ENCODE assay signal across 1 cellular context in the genomic region with DNA sequence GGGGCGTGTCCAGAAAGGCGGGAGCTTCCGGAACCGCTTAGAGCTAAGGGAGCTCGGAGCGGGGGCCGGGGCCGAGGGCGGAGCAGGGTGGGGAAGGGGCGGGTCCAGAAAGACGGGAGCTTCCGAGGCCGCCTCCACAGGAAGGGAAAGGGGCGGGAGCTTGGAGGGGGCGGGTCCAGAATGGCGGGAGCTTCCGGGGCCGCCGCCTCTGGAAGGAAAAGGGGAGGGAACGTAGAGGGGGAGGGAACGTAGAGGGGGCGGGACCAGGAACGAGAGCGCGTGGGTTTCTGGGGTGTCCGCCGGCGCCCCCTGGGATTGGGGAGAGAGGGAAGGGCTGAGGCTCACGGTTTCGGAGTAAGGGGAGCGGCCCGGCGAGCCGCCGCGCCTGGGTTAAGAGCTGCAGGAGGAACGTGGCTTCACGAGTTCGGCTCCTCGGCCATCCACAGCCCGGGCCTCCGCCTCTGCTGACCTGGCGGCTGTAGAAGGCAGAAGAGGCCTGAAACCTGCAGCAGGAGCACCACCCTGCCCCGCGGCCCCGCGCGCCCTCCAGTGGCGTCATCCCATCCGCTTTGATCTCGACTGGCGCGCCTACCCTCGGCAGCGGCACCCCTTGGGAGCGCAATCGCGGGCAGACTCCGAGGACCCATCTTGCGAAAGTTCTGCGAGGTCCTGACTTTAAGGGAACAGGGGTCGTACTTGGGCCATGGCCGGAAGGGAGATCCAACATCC.
TF ChIP-seq lines count a peak whose summit lies in the region.

No MANE protein-coding gene starts in this region.

TF ChIP-seq in GM12878, 131 proteins besides CTCF, POLR2A, EP300 and RAD21 (continues in another document):
- no peak for TF ChIP-seq HDGF (IDR thresholded peaks at IDR 0.05)
- 0 out of 2 replicates have a peak, but pooled peaks have one; percentile 23 for TF ChIP-seq HCFC1 (IDR thresholded peaks at IDR 0.05; ENCODE audit: low read length)
- TF ChIP-seq, protein P1, sequence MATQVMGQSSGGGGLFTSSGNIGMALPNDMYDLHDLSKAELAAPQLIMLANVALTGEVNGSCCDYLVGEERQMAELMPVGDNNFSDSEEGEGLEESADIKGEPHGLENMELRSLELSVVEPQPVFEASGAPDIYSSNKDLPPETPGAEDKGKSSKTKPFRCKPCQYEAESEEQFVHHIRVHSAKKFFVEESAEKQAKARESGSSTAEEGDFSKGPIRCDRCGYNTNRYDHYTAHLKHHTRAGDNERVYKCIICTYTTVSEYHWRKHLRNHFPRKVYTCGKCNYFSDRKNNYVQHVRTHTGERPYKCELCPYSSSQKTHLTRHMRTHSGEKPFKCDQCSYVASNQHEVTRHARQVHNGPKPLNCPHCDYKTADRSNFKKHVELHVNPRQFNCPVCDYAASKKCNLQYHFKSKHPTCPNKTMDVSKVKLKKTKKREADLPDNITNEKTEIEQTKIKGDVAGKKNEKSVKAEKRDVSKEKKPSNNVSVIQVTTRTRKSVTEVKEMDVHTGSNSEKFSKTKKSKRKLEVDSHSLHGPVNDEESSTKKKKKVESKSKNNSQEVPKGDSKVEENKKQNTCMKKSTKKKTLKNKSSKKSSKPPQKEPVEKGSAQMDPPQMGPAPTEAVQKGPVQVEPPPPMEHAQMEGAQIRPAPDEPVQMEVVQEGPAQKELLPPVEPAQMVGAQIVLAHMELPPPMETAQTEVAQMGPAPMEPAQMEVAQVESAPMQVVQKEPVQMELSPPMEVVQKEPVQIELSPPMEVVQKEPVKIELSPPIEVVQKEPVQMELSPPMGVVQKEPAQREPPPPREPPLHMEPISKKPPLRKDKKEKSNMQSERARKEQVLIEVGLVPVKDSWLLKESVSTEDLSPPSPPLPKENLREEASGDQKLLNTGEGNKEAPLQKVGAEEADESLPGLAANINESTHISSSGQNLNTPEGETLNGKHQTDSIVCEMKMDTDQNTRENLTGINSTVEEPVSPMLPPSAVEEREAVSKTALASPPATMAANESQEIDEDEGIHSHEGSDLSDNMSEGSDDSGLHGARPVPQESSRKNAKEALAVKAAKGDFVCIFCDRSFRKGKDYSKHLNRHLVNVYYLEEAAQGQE (IDR thresholded peaks at IDR 0.05; ENCODE audit: low read depth, low read length): no peak
- TF ChIP-seq SMAD1 (IDR thresholded peaks at IDR 0.05; ENCODE audit: low read depth, partially characterized antibody): peak; percentile 40
- no peak for TF ChIP-seq PML (IDR thresholded peaks at IDR 0.05; ENCODE audit: low read length)
- TF ChIP-seq FOXM1 (IDR thresholded peaks at IDR 0.05; ENCODE audit: low read depth, low read length): 0 out of 2 replicates have a peak, but pooled peaks have one; percentile 2
- no peak for TF ChIP-seq JUND (IDR thresholded peaks at IDR 0.05; ENCODE audit: low read depth, low read length)
- peak; percentile 97 for TF ChIP-seq TCF7 (IDR thresholded peaks at IDR 0.05; ENCODE audit: borderline replicate concordance)
- TF ChIP-seq MYB (IDR thresholded peaks at IDR 0.05; ENCODE audit: borderline replicate concordance, low read depth, low read length): no peak
- no peak; the same call in 1 of the 2 replicates for TF ChIP-seq EED (IDR thresholded peaks at IDR 0.05; ENCODE audit: low read depth)
- TF ChIP-seq SMC3 (IDR thresholded peaks at IDR 0.05; ENCODE audit: borderline replicate concordance, low read length): peak; percentile 45; the same call in 1 of the 2 replicates
- no peak for TF ChIP-seq NR2C2 (IDR thresholded peaks at IDR 0.05; ENCODE audit: borderline replicate concordance, control insufficient read depth, insufficient read length, low read depth)
- TF ChIP-seq CBFB (IDR thresholded peaks at IDR 0.05; ENCODE audit: low read depth): 0 out of 2 replicates have a peak, but pooled peaks have one; percentile 38
- 0 out of 2 replicates have a peak, but pooled peaks have one; percentile 47 for TF ChIP-seq ZNF217 (IDR thresholded peaks at IDR 0.05)
- TF ChIP-seq, protein P2, sequence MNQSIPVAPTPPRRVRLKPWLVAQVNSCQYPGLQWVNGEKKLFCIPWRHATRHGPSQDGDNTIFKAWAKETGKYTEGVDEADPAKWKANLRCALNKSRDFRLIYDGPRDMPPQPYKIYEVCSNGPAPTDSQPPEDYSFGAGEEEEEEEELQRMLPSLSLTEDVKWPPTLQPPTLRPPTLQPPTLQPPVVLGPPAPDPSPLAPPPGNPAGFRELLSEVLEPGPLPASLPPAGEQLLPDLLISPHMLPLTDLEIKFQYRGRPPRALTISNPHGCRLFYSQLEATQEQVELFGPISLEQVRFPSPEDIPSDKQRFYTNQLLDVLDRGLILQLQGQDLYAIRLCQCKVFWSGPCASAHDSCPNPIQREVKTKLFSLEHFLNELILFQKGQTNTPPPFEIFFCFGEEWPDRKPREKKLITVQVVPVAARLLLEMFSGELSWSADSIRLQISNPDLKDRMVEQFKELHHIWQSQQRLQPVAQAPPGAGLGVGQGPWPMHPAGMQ (IDR thresholded peaks at IDR 0.05; ENCODE audit: borderline replicate concordance): no peak
- no peak for TF ChIP-seq FOXK2 (IDR thresholded peaks at IDR 0.05)
- TF ChIP-seq RUNX3 (IDR thresholded peaks at IDR 0.05; ENCODE audit: low read length): 0 out of 2 replicates have a peak, but pooled peaks have one; percentile 12
- TF ChIP-seq ZBED1 (IDR thresholded peaks at IDR 0.05; ENCODE audit: borderline replicate concordance): no peak
- TF ChIP-seq SMARCA5 (IDR thresholded peaks at IDR 0.05): peak; percentile 94
- no peak for TF ChIP-seq PRDM15 (CRISPR knock-in tag; IDR thresholded peaks at IDR 0.05)
- no peak for TF ChIP-seq ESRRA (IDR thresholded peaks at IDR 0.05; ENCODE audit: low read length)
- TF ChIP-seq BRCA1 (IDR thresholded peaks at IDR 0.05; ENCODE audit: low read depth, low read length): no peak
- no peak for TF ChIP-seq NFYA (IDR thresholded peaks at IDR 0.05; ENCODE audit: borderline replicate concordance, low read depth, low read length)
- peak; percentile 41 for TF ChIP-seq RELA (IDR thresholded peaks at IDR 0.05; ENCODE audit: borderline replicate concordance, partially characterized antibody)
- no peak for TF ChIP-seq KAT2A (conservative IDR thresholded peaks at IDR 0.05; ENCODE audit: control insufficient read depth, low read depth, low read length)
- TF ChIP-seq BACH1 (IDR thresholded peaks at IDR 0.05; ENCODE audit: borderline replicate concordance): peak; percentile 87
- TF ChIP-seq ATF3 (IDR thresholded peaks at IDR 0.05; ENCODE audit: borderline replicate concordance, extremely low read depth, low read depth, low read length): 0 out of 2 replicates have a peak, but pooled peaks have one; percentile 27
- peak; percentile 83 for TF ChIP-seq POLR2AphosphoS5 (IDR thresholded peaks at IDR 0.05; ENCODE audit: low read length)
- TF ChIP-seq, protein P3, sequence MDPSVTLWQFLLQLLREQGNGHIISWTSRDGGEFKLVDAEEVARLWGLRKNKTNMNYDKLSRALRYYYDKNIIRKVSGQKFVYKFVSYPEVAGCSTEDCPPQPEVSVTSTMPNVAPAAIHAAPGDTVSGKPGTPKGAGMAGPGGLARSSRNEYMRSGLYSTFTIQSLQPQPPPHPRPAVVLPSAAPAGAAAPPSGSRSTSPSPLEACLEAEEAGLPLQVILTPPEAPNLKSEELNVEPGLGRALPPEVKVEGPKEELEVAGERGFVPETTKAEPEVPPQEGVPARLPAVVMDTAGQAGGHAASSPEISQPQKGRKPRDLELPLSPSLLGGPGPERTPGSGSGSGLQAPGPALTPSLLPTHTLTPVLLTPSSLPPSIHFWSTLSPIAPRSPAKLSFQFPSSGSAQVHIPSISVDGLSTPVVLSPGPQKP (IDR thresholded peaks at IDR 0.05; ENCODE audit: low read depth, low read length): peak; percentile 1; the same call in 1 of the 2 replicates
- TF ChIP-seq CBX5 (IDR thresholded peaks at IDR 0.05; ENCODE audit: low read depth): no peak
- 0 out of 2 replicates have a peak, but pooled peaks have one; percentile 7 for TF ChIP-seq MTA2 (IDR thresholded peaks at IDR 0.05; ENCODE audit: low read depth)
- TF ChIP-seq TBL1XR1 (IDR thresholded peaks at IDR 0.05; ENCODE audit: low read depth, low read length): no peak
- no peak for TF ChIP-seq HDAC6 (IDR thresholded peaks at IDR 0.05; ENCODE audit: unreplicated experiment)
- TF ChIP-seq PAX8 (IDR thresholded peaks at IDR 0.05): no peak
- no peak for TF ChIP-seq RAD51 (IDR thresholded peaks at IDR 0.05)
- no peak for TF ChIP-seq E2F8 (IDR thresholded peaks at IDR 0.05; ENCODE audit: low read depth, partially characterized antibody)
- TF ChIP-seq, protein P4, sequence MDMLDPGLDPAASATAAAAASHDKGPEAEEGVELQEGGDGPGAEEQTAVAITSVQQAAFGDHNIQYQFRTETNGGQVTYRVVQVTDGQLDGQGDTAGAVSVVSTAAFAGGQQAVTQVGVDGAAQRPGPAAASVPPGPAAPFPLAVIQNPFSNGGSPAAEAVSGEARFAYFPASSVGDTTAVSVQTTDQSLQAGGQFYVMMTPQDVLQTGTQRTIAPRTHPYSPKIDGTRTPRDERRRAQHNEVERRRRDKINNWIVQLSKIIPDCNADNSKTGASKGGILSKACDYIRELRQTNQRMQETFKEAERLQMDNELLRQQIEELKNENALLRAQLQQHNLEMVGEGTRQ (IDR thresholded peaks at IDR 0.05; ENCODE audit: borderline replicate concordance, low read depth, low read length): no peak
- no peak for TF ChIP-seq SIN3A (IDR thresholded peaks at IDR 0.05; ENCODE audit: low read depth, low read length)
- no peak for TF ChIP-seq RCOR1 (conservative IDR thresholded peaks at IDR 0.05; ENCODE audit: low read depth, low read length)
- no peak for TF ChIP-seq ZNF622 (IDR thresholded peaks at IDR 0.05)
- peak in 1 of 2 experiments; percentile 67; a peak in 1 of 4 replicates for TF ChIP-seq BHLHE40 (IDR thresholded peaks at IDR 0.05; ENCODE audit: borderline replicate concordance in 1 of 2, low read depth in 2 of 2, low read length in 1 of 2)
- TF ChIP-seq JUNB (IDR thresholded peaks at IDR 0.05): no peak
- TF ChIP-seq TCF12 (IDR thresholded peaks at IDR 0.05; ENCODE audit: low read depth, low read length): 0 out of 2 replicates have a peak, but pooled peaks have one; percentile 4
- TF ChIP-seq CREB1 (IDR thresholded peaks at IDR 0.05; ENCODE audit: low read depth): peak; percentile 76
- TF ChIP-seq SIX5 (IDR thresholded peaks at IDR 0.05; ENCODE audit: low read depth, low read length, severe bottlenecking): no peak
- TF ChIP-seq HSF1 (IDR thresholded peaks at IDR 0.05; ENCODE audit: low read depth, low read length): no peak
- TF ChIP-seq STAT3 (IDR thresholded peaks at IDR 0.05; ENCODE audit: low read depth, low read length): no peak
